1 cellular context compared by ENCODE assay signal in genomic region chr10:119162693-119163092, GRCh38.
A peak's percentile ranks its signal among the peaks of the same experiment; 100 is the strongest.
TF ChIP-seq lines count a peak whose summit lies in the region.

No MANE protein-coding gene starts in this region.

TF ChIP-seq in K562, 482 proteins besides CTCF, POLR2A, EP300 and RAD21:
- TF ChIP-seq VEZF1 (CRISPR knock-in tag; IDR thresholded peaks at IDR 0.05) (no peak), KDM1A (IDR thresholded peaks at IDR 0.05) (peak in 1 of 2 experiments; percentile 21; a peak in 1 of 4 replicates), ZNF121 (CRISPR knock-in tag; conservative IDR thresholded peaks at IDR 0.05) (peak; percentile 98), BCOR (IDR thresholded peaks at IDR 0.05) (peak; percentile 81), SMARCA5 (IDR thresholded peaks at IDR 0.05) (peak; percentile 53; the same call in 1 of the 2 replicates), SOX6 (IDR thresholded peaks at IDR 0.05) (peak; percentile 57; the same call in 1 of the 2 replicates)
